ENCODE assay signal across 9 cellular contexts in the genomic region with DNA sequence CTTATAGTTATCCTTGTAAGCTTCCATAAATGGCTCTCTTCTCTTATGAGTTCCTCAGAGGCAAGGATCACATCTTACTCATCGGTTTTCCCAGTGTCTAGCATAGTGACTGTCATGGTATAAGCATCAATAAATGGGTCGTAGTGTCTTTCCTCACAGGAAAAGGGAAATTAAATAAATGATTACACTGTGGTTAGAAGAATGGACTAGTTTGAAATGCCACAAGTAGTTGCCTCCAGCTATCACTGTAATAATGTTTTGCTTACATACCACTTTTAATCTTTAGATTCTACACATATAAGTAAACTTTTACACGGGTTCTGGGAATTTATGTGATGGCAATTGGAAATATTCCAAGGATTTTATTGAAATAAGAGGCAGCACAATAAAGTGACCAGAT.
"Had no signal": no experiment of that assay in that cellular context is flagged by ENCODE, and none has a peak within 500 bp of the region (broad histone marks: within the 10 kb centered on the region; RNA-seq: fewer than 3 reads in every experiment).

No MANE protein-coding gene starts in this region.

- H3K9ac ChIP-seq: KMS-11 had no signal

- H3K4me1 Mint-ChIP-seq: H9 had no signal

- H3K4me3 Mint-ChIP-seq: H9, IgD-negative memory B cell had no signal

- ATAC-seq: HepG2 had no signal

- H3K27me3 Mint-ChIP-seq: IgD-negative memory B cell had no signal

- H3K27ac ChIP-seq: KMS-11 had no signal

- H3K27ac Mint-ChIP-seq: H9, IgD-negative memory B cell had no signal

- DNase-seq: GOT3, H9, HCEC 1CT, Karpas-422, KBM-7 had no signal

- H3K4me2 ChIP-seq: KMS-11 had no signal

- H3K36me3 Mint-ChIP-seq: IgD-negative memory B cell had no signal

- FAIRE-seq: H54, HepG2 had no signal
